In the genomic region with DNA sequence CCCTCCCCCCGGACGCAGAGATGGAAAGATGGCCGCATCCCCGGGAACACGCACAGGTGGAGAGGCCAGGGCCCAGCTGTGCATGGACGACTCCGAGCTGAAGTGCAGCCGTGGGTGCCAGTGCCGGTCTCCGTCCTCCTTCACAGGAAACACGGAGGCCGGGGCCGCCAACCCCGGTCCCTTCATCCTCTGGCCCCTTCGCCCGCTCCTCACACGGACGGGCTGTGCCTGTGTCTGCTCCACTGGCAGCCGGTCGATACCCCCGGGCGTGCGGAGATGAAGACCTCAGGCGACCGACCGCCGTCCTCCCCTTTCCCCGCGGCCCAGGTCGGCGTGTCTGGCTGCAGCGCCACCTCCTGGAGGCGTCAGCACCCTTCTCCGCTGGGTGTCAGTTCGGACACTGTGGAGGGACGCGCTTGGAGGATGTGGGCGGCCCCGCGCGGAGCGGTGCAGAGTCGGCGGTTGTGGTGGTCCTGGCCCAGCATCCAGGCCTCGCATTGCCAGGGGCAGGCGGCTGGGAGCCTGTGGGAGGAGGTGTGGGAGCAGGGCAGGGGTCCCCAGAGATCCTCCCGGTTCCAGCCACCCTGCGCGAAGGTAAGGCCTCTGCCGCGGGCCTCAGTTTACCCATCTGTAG, we compare ENCODE assay signal across 1 cellular context.
TF ChIP-seq lines count a peak whose summit lies in the region.

No MANE protein-coding gene starts in this region.

TF ChIP-seq in WTC11, 78 proteins besides CTCF, POLR2A, EP300 and RAD21 (continued from another document):
- TF ChIP-seq, protein P1, sequence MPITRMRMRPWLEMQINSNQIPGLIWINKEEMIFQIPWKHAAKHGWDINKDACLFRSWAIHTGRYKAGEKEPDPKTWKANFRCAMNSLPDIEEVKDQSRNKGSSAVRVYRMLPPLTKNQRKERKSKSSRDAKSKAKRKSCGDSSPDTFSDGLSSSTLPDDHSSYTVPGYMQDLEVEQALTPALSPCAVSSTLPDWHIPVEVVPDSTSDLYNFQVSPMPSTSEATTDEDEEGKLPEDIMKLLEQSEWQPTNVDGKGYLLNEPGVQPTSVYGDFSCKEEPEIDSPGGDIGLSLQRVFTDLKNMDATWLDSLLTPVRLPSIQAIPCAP (CRISPR knock-in tag; IDR thresholded peaks at IDR 0.05) = no peak
- TF ChIP-seq RELA (CRISPR knock-in tag; IDR thresholded peaks at IDR 0.05; ENCODE audit: borderline replicate concordance) (no peak), OVOL2 (CRISPR knock-in tag; IDR thresholded peaks at IDR 0.05; ENCODE audit: borderline replicate concordance) (no peak), TCF7 (CRISPR knock-in tag; IDR thresholded peaks at IDR 0.05; ENCODE audit: low read depth) (no peak), RORB (CRISPR knock-in tag; IDR thresholded peaks at IDR 0.05) (no peak)
- TF ChIP-seq, protein P2, sequence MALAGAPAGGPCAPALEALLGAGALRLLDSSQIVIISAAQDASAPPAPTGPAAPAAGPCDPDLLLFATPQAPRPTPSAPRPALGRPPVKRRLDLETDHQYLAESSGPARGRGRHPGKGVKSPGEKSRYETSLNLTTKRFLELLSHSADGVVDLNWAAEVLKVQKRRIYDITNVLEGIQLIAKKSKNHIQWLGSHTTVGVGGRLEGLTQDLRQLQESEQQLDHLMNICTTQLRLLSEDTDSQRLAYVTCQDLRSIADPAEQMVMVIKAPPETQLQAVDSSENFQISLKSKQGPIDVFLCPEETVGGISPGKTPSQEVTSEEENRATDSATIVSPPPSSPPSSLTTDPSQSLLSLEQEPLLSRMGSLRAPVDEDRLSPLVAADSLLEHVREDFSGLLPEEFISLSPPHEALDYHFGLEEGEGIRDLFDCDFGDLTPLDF (CRISPR knock-in tag; IDR thresholded peaks at IDR 0.05) = no peak
